7 cellular contexts compared by ENCODE assay signal in the genomic region with DNA sequence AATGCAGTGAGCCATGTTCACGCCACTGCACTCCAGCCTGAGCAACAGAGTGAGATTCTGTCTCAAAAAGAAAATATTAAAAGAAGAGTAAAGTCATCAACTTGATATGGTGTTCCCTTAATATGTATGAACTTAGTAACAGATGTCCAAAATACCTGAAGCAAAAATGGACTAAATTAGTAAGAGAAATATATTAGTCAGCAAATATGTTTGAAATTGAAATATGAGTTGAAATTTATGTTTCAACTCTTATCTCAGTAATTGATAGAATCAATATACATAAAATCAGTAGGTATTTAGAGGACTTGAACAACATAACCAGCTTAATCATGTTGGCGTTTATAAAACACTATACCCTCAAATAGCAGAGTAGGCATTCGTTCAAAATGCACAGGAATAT.
"Had no signal": no experiment of that assay in that cellular context is flagged by ENCODE, and none has a peak within 500 bp of the region (broad histone marks: within the 10 kb centered on the region; RNA-seq: fewer than 3 reads in every experiment).

No MANE protein-coding gene starts in this region.

- DNase-seq: Karpas-422, Kasumi-1, KBM-7, KG1 had no signal

- H3K9ac ChIP-seq: KMS-11 had no signal

- FAIRE-seq: HTR-8/SVneo had no signal

- H3K4me2 ChIP-seq: KMS-11 had no signal

- H3K27ac ChIP-seq: HL-60, KMS-11 had no signal
